26 cellular contexts compared by ENCODE assay signal in genomic region chr9:69090943-69091342, GRCh38. TPM values are rescaled to one million over a fixed set of nuclear protein-coding genes. Genes with fewer than 3 reads are reported as not detected.
A peak's percentile ranks its signal among the peaks of the same experiment; 100 is the strongest.
DNase-seq lines count a peak whose midpoint lies in the region; ATAC-seq and TF ChIP-seq lines count a peak whose summit lies in the region.
"Had no signal": no experiment of that assay in that cellular context is flagged by ENCODE, and none has a peak within 500 bp of the region (broad histone marks: within the 10 kb centered on the region; RNA-seq: fewer than 3 reads in every experiment).

No MANE protein-coding gene starts in this region.

- H3K27me3 ChIP-seq in H9 (ENCODE audit: insufficient read depth, low read length) (no peaks in the 10 kb centered on the region), esophagus muscularis mucosa (no peaks in the 10 kb centered on the region)
- H3K27me3 ChIP-seq: left lung, transverse colon had no signal

- H3K36me3 ChIP-seq in esophagus muscularis mucosa: no peaks in the 10 kb centered on the region
- H3K36me3 ChIP-seq: left lung, transverse colon had no signal

- peaks cover 3% of the 10 kb centered on the region for H3K23me2 ChIP-seq in H9 (ENCODE audit: insufficient read length, low read depth, low read length, poor library complexity, severe bottlenecking)

- no peak overlapping the region for H3K18ac ChIP-seq in H9 (ENCODE audit: insufficient read length, low read depth, low read length)

- no peak overlapping the region for H2BK15ac ChIP-seq in H9 (ENCODE audit: low read depth, low read length)

- no peak overlapping the region for H3K56ac ChIP-seq in H9 (ENCODE audit: insufficient read length, low read depth, low read length)

- no peak overlapping the region for H4K5ac ChIP-seq in H9 (ENCODE audit: insufficient read length, low read depth, low read length)

- no peak overlapping the region for H3K4ac ChIP-seq in H9 (ENCODE audit: low read depth, low read length)

- H4K91ac ChIP-seq in H9 (ENCODE audit: insufficient read length, low read depth, low read length): no peak overlapping the region

- H3K79me2 ChIP-seq in H9 (ENCODE audit: insufficient read depth, low read length): no peaks in the 10 kb centered on the region

- no peak overlapping the region for H2AFZ ChIP-seq in H9 (ENCODE audit: low read length)

- no peak for ATAC-seq in GM18519 (IDR thresholded peaks at IDR 0.05; ENCODE audit: low FRiP score, unreplicated experiment)
- ATAC-seq in naive thymus-derived CD8-positive, alpha-beta T cell: no peak
- ATAC-seq: left lung, natural killer cell had no signal

- no peaks in the 10 kb centered on the region for H3K9me3 ChIP-seq in H9 (ENCODE audit: control insufficient read depth, low read depth, low read length)
- H3K9me3 ChIP-seq in esophagus muscularis mucosa: no peaks in the 10 kb centered on the region
- H3K9me3 ChIP-seq: left lung, transverse colon had no signal

- H3K27ac Mint-ChIP-seq in H9: peak overlapping the region in 1 of 3 experiments; percentile 99; a peak in 3 of 7 replicates
- H3K27ac Mint-ChIP-seq in naive thymus-derived CD8-positive, alpha-beta T cell: no peak overlapping the region
- H3K27ac Mint-ChIP-seq: activated CD4-positive, alpha-beta memory T cell treated with anti-CD3 and anti-CD28 coated beads for 36 hours; activated naive CD4-positive, alpha-beta T cell treated with anti-CD3 and anti-CD28 coated beads, Interleukin-2, amount 50 U/mL, for 24 hours; HFFc6; natural killer cell had no signal

- TF ChIP-seq POLR2A in esophagus muscularis mucosa (IDR thresholded peaks at IDR 0.05; ENCODE audit: low read depth): no peak

- H3K27ac ChIP-seq in H9 (ENCODE audit: insufficient read length, low read depth, low read length) (no peak overlapping the region), esophagus muscularis mucosa (replicated peaks in 1 of 4) (peak overlapping the region; percentile 8 to 58 (median 42))
- H3K27ac ChIP-seq: epithelial cell of prostate, HL-60, transverse colon had no signal

- no peak overlapping the region for H3K4me3 ChIP-seq in esophagus muscularis mucosa
- H3K4me3 ChIP-seq: left lung, transverse colon had no signal

- intact Hi-C loops in esophagus muscularis mucosa (cut with DNase I): no loop called here

- TF ChIP-seq EP300 in esophagus muscularis mucosa (IDR thresholded peaks at IDR 0.05): no peak

- H3K36me3 Mint-ChIP-seq in H9 (ENCODE audit: insufficient read depth in 1 of 3, low read depth in 3 of 3): peaks cover 0 to 4% (median 1%) of the 10 kb centered on the region in 3 experiments; a peak in 4 of 7 replicates
- peaks cover 0 to 6% (median 0%) of the 10 kb centered on the region in 3 donors for H3K36me3 Mint-ChIP-seq in naive thymus-derived CD8-positive, alpha-beta T cell
- H3K36me3 Mint-ChIP-seq: activated CD4-positive, alpha-beta memory T cell treated with anti-CD3 and anti-CD28 coated beads for 36 hours; natural killer cell had no signal

- H3K79me1 ChIP-seq in H9 (ENCODE audit: insufficient read depth, low read depth, low read length, poor library complexity, severe bottlenecking): no peaks in the 10 kb centered on the region

- H4K8ac ChIP-seq in H9 (replicated peaks; ENCODE audit: insufficient read length, low read depth, low read length): no peak overlapping the region

- DNase-seq in H9 (no peak), NCI-H1417 treated with DMSO at 0.1 percent for 48 hours (lab: John Stamatoyannopoulos, UW) (peak; percentile 22), esophagus muscularis mucosa (ENCODE audit: extremely low spot score) (no peak), renal cortical epithelial cell (ENCODE audit: low read depth) (peak; percentile 14), islet precursor cell (no peak)
- DNase-seq in naive thymus-derived CD8-positive, alpha-beta T cell: no peak
- DNase-seq: activated CD4-positive, alpha-beta memory T cell treated with anti-CD3 and anti-CD28 coated beads for 36 hours; activated CD4-positive, CD25-positive, alpha-beta regulatory T cell treated with anti-CD3 and anti-CD28 coated beads, Interleukin-2, amount 50 U/mL, for 72 hours; activated CD8-positive, alpha-beta memory T cell treated with anti-CD3 and anti-CD28 coated beads, Interleukin-2, amount 50 U/mL, for 4 hours; amygdala; C1 segment of cervical spinal cord; DND-41; HFFc6; left lung; natural killer cell; NCI-H1092; NCI-H2029 treated with DMSO at 0.1 percent for 48 hours; NCI-H345; NCI-H774; RPMI8226; stimulated activated CD8-positive, alpha-beta memory T cell treated with anti-CD3 and anti-CD28 coated beads, Interleukin-4, amount 100 ng/mL, for 48 hours; transverse colon had no signal

- H4K20me1 ChIP-seq in H9 (ENCODE audit: control insufficient read depth, insufficient read depth, insufficient read length): peaks cover 2% of the 10 kb centered on the region

- POLR2A ChIA-PET in naive thymus-derived CD8-positive, alpha-beta T cell (lab: Charles Lee): no interaction called here

- H2BK12ac ChIP-seq in H9 (ENCODE audit: insufficient read length, low read depth, low read length): no peak overlapping the region

- no peaks in the 10 kb centered on the region for H3K27me3 Mint-ChIP-seq in H9 (ENCODE audit: low read depth)
- no peaks in the 10 kb centered on the region for H3K27me3 Mint-ChIP-seq in naive thymus-derived CD8-positive, alpha-beta T cell
- H3K27me3 Mint-ChIP-seq: activated CD4-positive, alpha-beta memory T cell treated with anti-CD3 and anti-CD28 coated beads for 36 hours; activated naive CD4-positive, alpha-beta T cell treated with anti-CD3 and anti-CD28 coated beads, Interleukin-2, amount 50 U/mL, for 24 hours had no signal

- H3K4me1 ChIP-seq in H9 (ENCODE audit: insufficient read depth, low read length) (peaks cover 9% of the 10 kb centered on the region), esophagus muscularis mucosa (peaks cover 16 to 31% (median 27%) of the 10 kb centered on the region in 4 donors)

- no peak overlapping the region for H3K4me3 Mint-ChIP-seq in H9
- H3K4me3 Mint-ChIP-seq in naive thymus-derived CD8-positive, alpha-beta T cell: no peak overlapping the region
- H3K4me3 Mint-ChIP-seq: activated CD4-positive, alpha-beta memory T cell treated with anti-CD3 and anti-CD28 coated beads for 36 hours; activated naive CD4-positive, alpha-beta T cell treated with anti-CD3 and anti-CD28 coated beads, Interleukin-2, amount 50 U/mL, for 24 hours; HFFc6; natural killer cell had no signal

- no peak overlapping the region for H2BK20ac ChIP-seq in H9 (ENCODE audit: low read depth, low read length, poor library complexity, severe bottlenecking)

- no peak overlapping the region for H3T11ph ChIP-seq in H9 (ENCODE audit: low read length)

- TF ChIP-seq CTCF in H9 (conservative IDR thresholded peaks at IDR 0.05) (no peak), esophagus muscularis mucosa (IDR thresholded peaks at IDR 0.05) (no peak)

- peaks cover 0 to 3% of the 10 kb centered on the region in 2 experiments; a peak in 2 of 5 replicates for H3K9me3 Mint-ChIP-seq in H9
- H3K9me3 Mint-ChIP-seq in naive thymus-derived CD8-positive, alpha-beta T cell: no peaks in the 10 kb centered on the region
- H3K9me3 Mint-ChIP-seq: activated CD4-positive, alpha-beta memory T cell treated with anti-CD3 and anti-CD28 coated beads for 36 hours; activated naive CD4-positive, alpha-beta T cell treated with anti-CD3 and anti-CD28 coated beads, Interleukin-2, amount 50 U/mL, for 24 hours; HFFc6; natural killer cell had no signal

- no peak overlapping the region for H3K9ac ChIP-seq in H9 (ENCODE audit: extremely low read depth, insufficient read length, low read length)

- H2AK5ac ChIP-seq in H9 (ENCODE audit: insufficient read length, low read length): no peak overlapping the region

- WGBS in H9 (ENCODE audit: extremely low coverage, insufficient read length, low lambda C conversion rate): no CpG with 5 or more reads among the region's 3 CpGs
- 75% methylated on average over 3 of the region's 3 CpGs for WGBS in esophagus muscularis mucosa

- H3K23ac ChIP-seq in H9 (ENCODE audit: insufficient read length, low read depth, low read length): no peak overlapping the region

- H2BK120ac ChIP-seq in H9 (ENCODE audit: low read depth, low read length, poor library complexity, severe bottlenecking): no peak overlapping the region

- peaks cover 41 to 44% of the 10 kb centered on the region in 2 experiments for H3K4me1 Mint-ChIP-seq in H9
- no peaks in the 10 kb centered on the region for H3K4me1 Mint-ChIP-seq in naive thymus-derived CD8-positive, alpha-beta T cell
- H3K4me1 Mint-ChIP-seq: activated naive CD4-positive, alpha-beta T cell treated with anti-CD3 and anti-CD28 coated beads, Interleukin-2, amount 50 U/mL, for 24 hours; natural killer cell had no signal

- H2BK5ac ChIP-seq in H9 (ENCODE audit: insufficient read length, low read length): no peak overlapping the region

- no peak overlapping the region for H3K14ac ChIP-seq in H9 (ENCODE audit: insufficient read depth, low read length)

- H3K4me2 ChIP-seq in H9 (ENCODE audit: insufficient read depth, insufficient read length, low read length): peak overlapping the region; percentile 89

RNA-seq across cellular contexts. Expression of gene FXN, which starts 55.4 kb away (rescaled TPM):
- total RNA-seq in H9 (2021): 34.4 and 36.7 TPM in 2 replicates
- total RNA-seq in esophagus muscularis mucosa: 10 to 100 TPM in 2 of 4 donors, 1 to 10 TPM in 2; 4.2 to 15.2 (median 9.6) TPM
- 2.4 and 8.7 TPM in 2 replicates for total RNA-seq in renal cortical epithelial cell
- 10 to 100 TPM; 19.3 to 23.0 TPM for total RNA-seq in naive thymus-derived CD8-positive, alpha-beta T cell
- polyA plus RNA-seq in naive thymus-derived CD8-positive, alpha-beta T cell: 10 to 100 TPM; 51.2 to 78.9 (median 59.9) TPM

Comparison
In these comparisons a context has a peak if more than half of its experiments do, and no peak if none do; other contexts are left out.
1. DNase-seq: peak in NCI-H1417 treated with DMSO at 0.1 percent for 48 hours (single experiment) and renal cortical epithelial cell (single experiment); none in H9 (single experiment), esophagus muscularis mucosa (single experiment), islet precursor cell (single experiment) and naive thymus-derived CD8-positive, alpha-beta T cell (0 of 10).